Comparison of ENCODE assay signal across 8 cellular contexts in the genomic region with DNA sequence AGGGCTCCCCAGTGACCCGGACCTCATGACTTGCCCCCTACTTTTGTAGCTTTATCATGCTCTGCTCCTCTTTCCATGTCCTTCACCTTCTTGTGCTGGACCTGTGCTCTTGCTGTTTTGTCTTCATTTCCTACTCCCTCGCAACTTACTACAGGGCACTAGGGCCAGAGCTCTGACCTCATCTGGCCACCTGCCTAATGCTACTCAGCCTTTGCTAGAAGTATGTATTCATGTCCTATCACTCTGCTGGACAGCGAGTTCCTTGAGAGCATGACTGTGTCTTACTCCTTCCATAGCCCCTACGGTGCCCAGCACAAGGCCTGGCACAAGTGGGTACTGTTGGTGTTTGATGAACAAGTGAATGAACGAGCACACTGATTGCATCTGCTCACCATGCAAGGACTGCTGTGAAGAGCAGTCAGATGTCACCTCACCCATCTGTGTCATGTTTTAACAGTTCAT. TPM values are rescaled to one million over a fixed set of nuclear protein-coding genes. Genes with fewer than 3 reads are reported as not detected.
DNase-seq lines count a peak whose midpoint lies in the region; ATAC-seq, FAIRE-seq and TF ChIP-seq lines count a peak whose summit lies in the region.

No MANE protein-coding gene starts in this region.

- H3K4me3 Mint-ChIP-seq in IgD-negative memory B cell, result peak overlapping the region; percentile 63 to 96 (median 86)
- H3K4me3 Mint-ChIP-seq in memory B cell, result peak overlapping the region; percentile 94

- TF ChIP-seq POLR2A in K562 (conservative IDR thresholded peaks at IDR 0.05), result peak; percentile 53

- no peaks in the 10 kb centered on the region for H3K9me3 Mint-ChIP-seq in IgD-negative memory B cell
- H3K9me3 Mint-ChIP-seq in memory B cell, result no peaks in the 10 kb centered on the region

- H3K27ac Mint-ChIP-seq in IgD-negative memory B cell (no peak overlapping the region), memory B cell (peak overlapping the region; percentile 93)

- H3K4me2 ChIP-seq in K562 (ENCODE audit: insufficient read depth, low read length), result peak overlapping the region; percentile 89

- FAIRE-seq in K562 (lab: Jason Lieb, UNC), result peak; percentile 71
- no peak for FAIRE-seq in frontal cortex (lab: Jason Lieb, UNC)

- TF ChIP-seq CTCF in K562 (IDR thresholded peaks at IDR 0.05 in 2 of 3, conservative IDR thresholded peaks at IDR 0.05 in 1 of 3; ENCODE audit: insufficient read depth in 2 of 3, low read depth in 1 of 3, low read length in 3 of 3) (no peak), GM10266 (IDR thresholded peaks at IDR 0.05; ENCODE audit: control insufficient read depth, insufficient read depth, low read depth, missing control alignments) (no peak)

- H3K9ac ChIP-seq in K562 (ENCODE audit: insufficient read depth in 1 of 2, low read depth in 2 of 2, low read length in 2 of 2), result peak overlapping the region; percentile 92 to 99

- in situ Hi-C loops in K562 (cut with MboI), result loop anchor here (5.0 kb wide), 1 partner anchor 71 kb away; no protein-coding TSS in a partner anchor

- CTCF ChIA-PET in K562 (lab: Yijun Ruan, JAX; ENCODE audit: low intra/inter-chr PET ratio), result interaction anchor here (1.0 kb wide), 1 partner anchor 177 kb away, joined by 3 read pairs; no protein-coding TSS in a partner anchor

- peaks cover 64% of the 10 kb centered on the region for H3K79me2 ChIP-seq in K562 (ENCODE audit: control insufficient read depth, insufficient read depth, low read length)

- BruUV-seq in K562 (replicated peaks; lab: Mats Ljungman, UMichigan), result no TSS peak

- TF ChIP-seq EP300 in K562 (IDR thresholded peaks at IDR 0.05; ENCODE audit: low read length), result no peak

- H2AFZ ChIP-seq in K562 (ENCODE audit: low read depth, low read length), result no peak overlapping the region

- H3K36me3 ChIP-seq in K562 (ENCODE audit: control insufficient read depth, insufficient read depth, low read length), result peaks cover 40% of the 10 kb centered on the region

- peak; percentile 2 for ATAC-seq in K562
- ATAC-seq in memory B cell (ENCODE audit: low read depth), result no peak

- 29% methylated on average over 5 of the region's 5 CpGs for WGBS in K562 (ENCODE audit: insufficient coverage, low coverage, missing lambda C conversion rate)

- H3K27ac ChIP-seq in K562 (ENCODE audit: extremely low read depth, low read depth, low read length), result peak overlapping the region; percentile 91

- H3K27me3 Mint-ChIP-seq in IgD-negative memory B cell, result no peaks in the 10 kb centered on the region
- H3K27me3 Mint-ChIP-seq in memory B cell, result no peaks in the 10 kb centered on the region

- no peaks in the 10 kb centered on the region for H3K9me3 ChIP-seq in K562 (replicated peaks; ENCODE audit: control insufficient read depth, insufficient read depth, low read depth, low read length)

- H3K4me3 ChIP-seq in K562, result peak overlapping the region; percentile 67

- DNase-seq in AG08396 (ENCODE audit: low spot score) (peak; percentile 57), K562 (ENCODE audit: extremely low read depth in 1 of 4, low spot score in 3 of 4) (peak in 1 of 4 experiments; percentile 63), memory B cell (ENCODE audit: low spot score in 2 of 2) (no peak), NCI-H345 (lab: John Stamatoyannopoulos, UW) (no peak), frontal cortex (ENCODE audit: low spot score in 2 of 2) (no peak), HK-2 (ENCODE audit: unreplicated experiment) (no peak), GM10266 (ENCODE audit: extremely low spot score) (no peak)

- no peaks in the 10 kb centered on the region for H3K27me3 ChIP-seq in K562 (ENCODE audit: control insufficient read depth in 2 of 2, insufficient read depth in 2 of 2, low read length in 2 of 2)

- peaks cover 37 to 49% of the 10 kb centered on the region in 2 experiments for H3K4me1 ChIP-seq in K562 (replicated peaks in 1 of 2; ENCODE audit: control insufficient read depth in 2 of 2, insufficient read depth in 2 of 2, low read length in 2 of 2)

- no peaks in the 10 kb centered on the region for H3K9me1 ChIP-seq in K562 (ENCODE audit: control insufficient read depth, insufficient read depth, low read length)

- POLR2A ChIA-PET in K562 (lab: Yijun Ruan, JAX), result interaction anchor here (0.6 to 6.2 kb wide), 10 partner anchors 9 to 735 kb away, joined by 3 to 56 read pairs (median 4); a partner anchor contains a TSS

- intact Hi-C loops in K562 (cut with micrococcal nuclease), result loop anchor here (5.0 to 10.0 kb wide), 2 partner anchors 66 to 173 kb away; a partner anchor contains a TSS

- peaks cover 16% of the 10 kb centered on the region for H4K20me1 ChIP-seq in K562 (replicated peaks; ENCODE audit: control insufficient read depth, insufficient read depth, low read length)

- H3K4me1 Mint-ChIP-seq in IgD-negative memory B cell (peaks cover 7 to 25% (median 17%) of the 10 kb centered on the region in 3 donors), memory B cell (peaks cover 27% of the 10 kb centered on the region)

- peaks cover 1% of the 10 kb centered on the region for H3K36me3 Mint-ChIP-seq in IgD-negative memory B cell
- peaks cover 7% of the 10 kb centered on the region for H3K36me3 Mint-ChIP-seq in memory B cell

- TF ChIP-seq RAD21 in K562 (CRISPR knock-in tag; conservative IDR thresholded peaks at IDR 0.05 in 1 of 2, IDR thresholded peaks at IDR 0.05 in 1 of 2), result no peak

RNA-seq across cellular contexts. Expression of a gene that starts 1.9 kb away (rescaled TPM):
- 39.6 TPM for polyA plus RNA-seq in IgD-negative memory B cell
- 93.2 and 162 TPM in 2 replicates for total RNA-seq in K562 (2011; cell fraction: chromatin; rRNA removed; ENCODE audit: low replicate concordance)
- 112 and 114 TPM in 2 replicates for total RNA-seq in K562 (2011; cell fraction: nucleolus; rRNA removed)
- 110 and 117 TPM in 2 replicates for total RNA-seq in K562 (2011; cell fraction: nucleoplasm; rRNA removed)
- 43.5 and 54.9 TPM in 2 replicates for total RNA-seq in K562 (2014; rRNA removed)
- total RNA-seq in K562 (2014; rRNA removed; fragmentation: Illumina TruSeq; extraction: Trizol), result 39.2 and 41.4 TPM in 2 replicates
- 45.2 and 45.8 TPM in 2 replicates for total RNA-seq in K562 (2015; rRNA removed; fragmentation: Illumina TruSeq; extraction: Trizol)
- total RNA-seq in K562 (2021), result 54.3 and 58.5 TPM in 2 replicates
- polyA plus RNA-seq in K562 (2011; rRNA removed), result 53.7 and 79.7 TPM in 2 replicates
- 75.5 and 87.3 TPM in 2 replicates for polyA plus RNA-seq in K562 (2011; cell fraction: cytosol; rRNA removed)
- polyA plus RNA-seq in K562 (2011; cell fraction: nucleus; rRNA removed), result 196 and 214 TPM in 2 replicates
- 57.4 and 71.0 TPM in 2 replicates for polyA plus RNA-seq in K562 (2012)
- 71.0 and 84.8 TPM in 2 replicates for polyA plus RNA-seq in K562 (2014; fragmentation: Illumina TruSeq; extraction: Trizol)
- 10 to 100 TPM; 81.2 to 98.5 TPM for polyA plus RNA-seq in K562 (2014; fragmentation: Nextera tagmentation; extraction: Ambion mirVana)
- 45.1 and 60.0 TPM in 2 replicates for polyA plus RNA-seq in K562 (2014; rRNA removed)
- polyA minus RNA-seq in K562 (2011; rRNA and poly(A)+ RNA removed), result 35.2 and 44.3 TPM in 2 replicates
- polyA minus RNA-seq in K562 (2011; cell fraction: cytosol; rRNA and poly(A)+ RNA removed), result 23.6 and 25.6 TPM in 2 replicates
- 31.9 and 51.9 TPM in 2 replicates for polyA minus RNA-seq in K562 (2011; cell fraction: nucleus; rRNA and poly(A)+ RNA removed)
- 33.0 TPM for total RNA-seq in frontal cortex

RNA-seq across cellular contexts. Expression of a gene that starts 21.7 kb away (rescaled TPM):
- polyA plus RNA-seq in IgD-negative memory B cell, result 1.2 TPM
- 10.6 and 27.1 TPM in 2 replicates for total RNA-seq in K562 (2011; cell fraction: chromatin; rRNA removed; ENCODE audit: low replicate concordance)
- total RNA-seq in K562 (2011; cell fraction: nucleolus; rRNA removed), result 20.8 and 22.0 TPM in 2 replicates
- total RNA-seq in K562 (2011; cell fraction: nucleoplasm; rRNA removed), result 23.3 and 31.8 TPM in 2 replicates
- total RNA-seq in K562 (2014; rRNA removed), result 6.1 and 10.0 TPM in 2 replicates
- 5.1 and 6.8 TPM in 2 replicates for total RNA-seq in K562 (2014; rRNA removed; fragmentation: Illumina TruSeq; extraction: Trizol)
- total RNA-seq in K562 (2015; rRNA removed; fragmentation: Illumina TruSeq; extraction: Trizol), result 7.0 and 7.4 TPM in 2 replicates
- 21.2 and 24.4 TPM in 2 replicates for total RNA-seq in K562 (2021)
- 7.1 and 7.2 TPM in 2 replicates for polyA plus RNA-seq in K562 (2011; rRNA removed)
- 12.7 and 12.8 TPM in 2 replicates for polyA plus RNA-seq in K562 (2011; cell fraction: cytosol; rRNA removed)
- polyA plus RNA-seq in K562 (2011; cell fraction: nucleus; rRNA removed), result 13.8 and 19.5 TPM in 2 replicates
- polyA plus RNA-seq in K562 (2012), result 17.5 and 37.6 TPM in 2 replicates
- polyA plus RNA-seq in K562 (2014; fragmentation: Illumina TruSeq; extraction: Trizol), result 26.7 and 28.9 TPM in 2 replicates
- 1 to 10 TPM in 1 of 2 experiments, under 1 TPM in 1; 0.43 to 1.5 TPM for polyA plus RNA-seq in K562 (2014; fragmentation: Nextera tagmentation; extraction: Ambion mirVana)
- 12.5 and 12.6 TPM in 2 replicates for polyA plus RNA-seq in K562 (2014; rRNA removed)
- 3.7 and 4.2 TPM in 2 replicates for polyA minus RNA-seq in K562 (2011; rRNA and poly(A)+ RNA removed)
- 12.5 and 15.8 TPM in 2 replicates for polyA minus RNA-seq in K562 (2011; cell fraction: cytosol; rRNA and poly(A)+ RNA removed)
- polyA minus RNA-seq in K562 (2011; cell fraction: nucleus; rRNA and poly(A)+ RNA removed), result 2.4 and 3.6 TPM in 2 replicates
- total RNA-seq in frontal cortex, result 6.1 TPM

RNA-seq across cellular contexts. Expression of a gene that starts 37.6 kb away (rescaled TPM):
- polyA plus RNA-seq in IgD-negative memory B cell, result not detected
- total RNA-seq in K562 (2011; cell fraction: chromatin; rRNA removed; ENCODE audit: low replicate concordance), result 50.6 and 72.2 TPM in 2 replicates
- total RNA-seq in K562 (2011; cell fraction: nucleolus; rRNA removed), result 35.2 and 36.8 TPM in 2 replicates
- total RNA-seq in K562 (2011; cell fraction: nucleoplasm; rRNA removed), result 48.3 and 56.9 TPM in 2 replicates
- total RNA-seq in K562 (2014; rRNA removed), result 46.4 and 51.4 TPM in 2 replicates
- total RNA-seq in K562 (2014; rRNA removed; fragmentation: Illumina TruSeq; extraction: Trizol), result 47.1 and 55.0 TPM in 2 replicates
- total RNA-seq in K562 (2015; rRNA removed; fragmentation: Illumina TruSeq; extraction: Trizol), result 40.5 and 41.4 TPM in 2 replicates
- 30.9 and 31.7 TPM in 2 replicates for total RNA-seq in K562 (2021)
- polyA plus RNA-seq in K562 (2011; rRNA removed), result 45.0 and 48.8 TPM in 2 replicates
- 26.1 and 34.8 TPM in 2 replicates for polyA plus RNA-seq in K562 (2011; cell fraction: cytosol; rRNA removed)
- polyA plus RNA-seq in K562 (2011; cell fraction: nucleus; rRNA removed), result 23.2 and 23.3 TPM in 2 replicates
- polyA plus RNA-seq in K562 (2012), result 18.8 and 21.2 TPM in 2 replicates
- polyA plus RNA-seq in K562 (2014; fragmentation: Illumina TruSeq; extraction: Trizol), result 48.8 and 50.0 TPM in 2 replicates
- 10 to 100 TPM; 12.1 to 15.2 TPM for polyA plus RNA-seq in K562 (2014; fragmentation: Nextera tagmentation; extraction: Ambion mirVana)
- polyA plus RNA-seq in K562 (2014; rRNA removed), result 52.3 and 53.8 TPM in 2 replicates
- 37.1 and 45.0 TPM in 2 replicates for polyA minus RNA-seq in K562 (2011; rRNA and poly(A)+ RNA removed)
- polyA minus RNA-seq in K562 (2011; cell fraction: cytosol; rRNA and poly(A)+ RNA removed), result 10.0 and 14.8 TPM in 2 replicates
- polyA minus RNA-seq in K562 (2011; cell fraction: nucleus; rRNA and poly(A)+ RNA removed), result 18.4 and 30.3 TPM in 2 replicates
- 0.82 TPM for total RNA-seq in frontal cortex

RNA-seq across cellular contexts. Expression of a gene that starts 53.8 kb away (rescaled TPM):
- polyA plus RNA-seq in IgD-negative memory B cell (0.73 TPM), K562 (2011; rRNA removed) (5.2 and 5.4 TPM in 2 replicates), K562 (2014; fragmentation: Illumina TruSeq; extraction: Trizol) (2.9 and 3.3 TPM in 2 replicates), K562 (2014; fragmentation: Nextera tagmentation; extraction: Ambion mirVana) (1 to 10 TPM; 1.1 to 1.2 TPM), K562 (2014; rRNA removed) (2.7 and 3.0 TPM in 2 replicates)
- total RNA-seq in K562 (2011; cell fraction: chromatin; rRNA removed; ENCODE audit: low replicate concordance), result 9.3 and 18.9 TPM in 2 replicates
- total RNA-seq in K562 (2011; cell fraction: nucleolus; rRNA removed), result 15.7 and 18.8 TPM in 2 replicates
- 13.9 and 16.4 TPM in 2 replicates for total RNA-seq in K562 (2011; cell fraction: nucleoplasm; rRNA removed)
- total RNA-seq in K562 (2014; rRNA removed) (2.4 and 3.3 TPM in 2 replicates), K562 (2014; rRNA removed; fragmentation: Illumina TruSeq; extraction: Trizol) (2.0 and 2.4 TPM in 2 replicates), K562 (2015; rRNA removed; fragmentation: Illumina TruSeq; extraction: Trizol) (2.5 and 2.6 TPM in 2 replicates), K562 (2021) (4.0 and 4.4 TPM in 2 replicates), frontal cortex (8.6 TPM)
- polyA plus RNA-seq in K562 (2011; cell fraction: cytosol; rRNA removed), result 8.8 and 14.1 TPM in 2 replicates
- polyA plus RNA-seq in K562 (2011; cell fraction: nucleus; rRNA removed), result 5.8 and 7.4 TPM in 2 replicates
- polyA plus RNA-seq in K562 (2012), result 4.5 and 6.9 TPM in 2 replicates
- polyA minus RNA-seq in K562 (2011; rRNA and poly(A)+ RNA removed), result 5.5 and 8.5 TPM in 2 replicates
- polyA minus RNA-seq in K562 (2011; cell fraction: cytosol; rRNA and poly(A)+ RNA removed), result 7.4 and 8.5 TPM in 2 replicates
- polyA minus RNA-seq in K562 (2011; cell fraction: nucleus; rRNA and poly(A)+ RNA removed), result 2.0 and 2.4 TPM in 2 replicates

Comparison
In these comparisons a context has a peak if more than half of its experiments do, and no peak if none do; other contexts are left out.
1. RNA of a gene that starts 37.6 kb away (total RNA-seq): 30.9 to 72.2 TPM in K562; 0.82 TPM in frontal cortex (single experiment); every median in the first group is over 10 times any median in the second.